In genomic region chr12:132433641-132434395, GRCh38 we compare ENCODE assay signal across 1 cellular context.
TF ChIP-seq lines count a peak whose summit lies in the region.

No MANE protein-coding gene starts in this region.

TF ChIP-seq in HCT116, 20 proteins besides CTCF, POLR2A, EP300 and RAD21 (continued from another document):
- no peak for TF ChIP-seq ZBTB33 (IDR thresholded peaks at IDR 0.05; ENCODE audit: extremely low read depth, insufficient replicate concordance, low read length)
- no peak for TF ChIP-seq CEBPB (IDR thresholded peaks at IDR 0.05; ENCODE audit: low read depth)
- TF ChIP-seq POLR2AphosphoS5 (IDR thresholded peaks at IDR 0.05; ENCODE audit: low read depth, low read length): no peak
